Comparison of ENCODE assay signal across 1 cellular context in genomic region chr11:65135633-65136145, GRCh38.
TF ChIP-seq lines count a peak whose summit lies in the region.

No MANE protein-coding gene starts in this region.

TF ChIP-seq in A549, 52 proteins besides CTCF, POLR2A, EP300 and RAD21 (continued from another document):
- TF ChIP-seq REST (IDR thresholded peaks at IDR 0.05) (no peak), HDAC2 (IDR thresholded peaks at IDR 0.05) (no peak), ZSCAN20 (CRISPR knock-in tag; IDR thresholded peaks at IDR 0.05) (no peak), MAX (IDR thresholded peaks at IDR 0.05) (no peak), HOXB5 (CRISPR knock-in tag; IDR thresholded peaks at IDR 0.05) (no peak), MAZ (IDR thresholded peaks at IDR 0.05; ENCODE audit: borderline replicate concordance, low read depth, low read length) (no peak)
